In genomic region chr5:73149540-73149939, GRCh38 we compare ENCODE assay signal across 24 cellular contexts. TPM values are rescaled to one million over a fixed set of nuclear protein-coding genes. Genes with fewer than 3 reads are reported as not detected.
DNase-seq lines count a peak whose midpoint lies in the region; FAIRE-seq and TF ChIP-seq lines count a peak whose summit lies in the region.
"Had no signal": no experiment of that assay in that cellular context is flagged by ENCODE, and none has a peak within 500 bp of the region (broad histone marks: within the 10 kb centered on the region; RNA-seq: fewer than 3 reads in every experiment).

No MANE protein-coding gene starts in this region.

- H3K14ac ChIP-seq in mesenchymal stem cell (ENCODE audit: low read length in 2 of 2): no peak overlapping the region

- no peak overlapping the region for H3K23ac ChIP-seq in mesenchymal stem cell (ENCODE audit: low read length in 2 of 2)

- peaks cover 22 to 30% of the 10 kb centered on the region in 2 donors for H3K4me1 ChIP-seq in kidney (ENCODE audit: control insufficient read depth in 1 of 2, insufficient read depth in 1 of 2, low read depth in 1 of 2, low read length in 2 of 2)
- H3K4me1 ChIP-seq in mesenchymal stem cell (ENCODE audit: control insufficient read depth, insufficient read depth, low read depth, low read length): peaks cover 22% of the 10 kb centered on the region
- H3K4me1 ChIP-seq: BE2C, BLaER1 had no signal

- H4K8ac ChIP-seq in mesenchymal stem cell (ENCODE audit: low read length): no peak overlapping the region

- H3K9me3 ChIP-seq in SK-N-MC (ENCODE audit: low read depth, low read length): no peaks in the 10 kb centered on the region
- no peaks in the 10 kb centered on the region for H3K9me3 ChIP-seq in kidney (ENCODE audit: control insufficient read depth in 1 of 2, low read length in 2 of 2)
- H3K9me3 ChIP-seq in mesenchymal stem cell (ENCODE audit: control insufficient read depth, low read length): no peaks in the 10 kb centered on the region
- H3K9me3 ChIP-seq: BE2C, BLaER1 had no signal

- H3K4me3 ChIP-seq in SK-N-MC: no peak overlapping the region
- H3K4me3 ChIP-seq in kidney (ENCODE audit: low read length in 2 of 2): peak overlapping the region; percentile 65 to 73
- no peak overlapping the region for H3K4me3 ChIP-seq in mesenchymal stem cell (ENCODE audit: insufficient read depth in 1 of 2, low read depth in 1 of 2, low read length in 2 of 2)
- H3K4me3 ChIP-seq: BLaER1 had no signal

- DNase-seq in SK-N-MC (ENCODE audit: low read depth, low spot score) (no peak), kidney (no peak), mesenchymal stem cell (no peak), D721Med (ENCODE audit: insufficient read length, low spot score) (no peak)
- no peak for DNase-seq in activated CD8-positive, alpha-beta memory T cell treated with anti-CD3 and anti-CD28 coated beads, Interleukin-2, amount 50 U/mL, for 48 hours
- no peak for DNase-seq in NK-92 treated with Interleukin-12 subunit alpha and Interleukin-12 subunit beta, amount 100 ng/mL, for 24 hours (lab: John Stamatoyannopoulos, UW)
- DNase-seq: 8988T; ACHN; BE2C; C1 segment of cervical spinal cord; CD4-positive, alpha-beta memory T cell; CD4-positive, CD25-positive, alpha-beta regulatory T cell; CD8-positive, alpha-beta memory T cell; COR-L47; DMS79 treated with DMSO at 0.1 percent for 48 hours; GF-D8 had no signal

- peaks cover 0 to 4% of the 10 kb centered on the region in 2 experiments for H3K27me3 ChIP-seq in mesenchymal stem cell (ENCODE audit: control insufficient read depth in 1 of 2, insufficient read depth in 1 of 2, low read length in 2 of 2)

- H3K9ac ChIP-seq in SK-N-MC (ENCODE audit: insufficient read length) (no peak overlapping the region), kidney (ENCODE audit: low read length in 2 of 2) (peak overlapping the region in 1 of 2 donors; percentile 70), mesenchymal stem cell (ENCODE audit: low read length) (no peak overlapping the region)
- H3K9ac ChIP-seq: BLaER1 had no signal

- FAIRE-seq in kidney (lab: Jason Lieb, UNC) (no peak), D721Med (lab: Jason Lieb, UNC) (no peak)
- FAIRE-seq: A204.1, G401.6, GM12891, GM19239 had no signal

- no peak overlapping the region for H3K4me2 ChIP-seq in mesenchymal stem cell (ENCODE audit: low read length, poor library complexity, severe bottlenecking)
- H3K4me2 ChIP-seq: BLaER1 had no signal

- WGBS in mesenchymal stem cell: 56% methylated on average over 1 of the region's 3 CpGs

- H4K91ac ChIP-seq in mesenchymal stem cell (ENCODE audit: low read length): no peak overlapping the region

- intact Hi-C loops in kidney (cut with DNase I): no loop called here

- H2AFZ ChIP-seq in mesenchymal stem cell (ENCODE audit: low read depth, low read length): no peak overlapping the region

- TF ChIP-seq CTCF in kidney (IDR thresholded peaks at IDR 0.05; ENCODE audit: borderline replicate concordance, extremely low read depth, insufficient read depth) (no peak), D721Med (IDR thresholded peaks at IDR 0.05; ENCODE audit: insufficient read depth, missing control alignments) (no peak)

- no peak overlapping the region for H2BK15ac ChIP-seq in mesenchymal stem cell (ENCODE audit: low read depth, poor library complexity, severe bottlenecking)

- no peak overlapping the region for H3K4ac ChIP-seq in mesenchymal stem cell (ENCODE audit: low read depth in 1 of 2, low read length in 2 of 2)

- no peaks in the 10 kb centered on the region for H3K79me1 ChIP-seq in mesenchymal stem cell (replicated peaks; ENCODE audit: low read length, poor library complexity, severe bottlenecking)

- peak overlapping the region; percentile 74 for H2AK5ac ChIP-seq in mesenchymal stem cell (ENCODE audit: low read length, severe bottlenecking)

- H2BK12ac ChIP-seq in mesenchymal stem cell (ENCODE audit: low read length in 2 of 2): no peak overlapping the region

- H3K36me3 ChIP-seq in SK-N-MC (ENCODE audit: insufficient read depth, low read length) (no peaks in the 10 kb centered on the region), kidney (ENCODE audit: control insufficient read depth in 1 of 2, insufficient read depth in 2 of 2, low read length in 2 of 2) (peaks cover 0 to 5% of the 10 kb centered on the region in 2 donors), mesenchymal stem cell (ENCODE audit: control insufficient read depth in 1 of 2, insufficient read depth in 2 of 2, low read depth in 1 of 2, low read length in 2 of 2) (no peaks in the 10 kb centered on the region)
- H3K36me3 ChIP-seq: BE2C, BLaER1 had no signal

- no peak overlapping the region for H2BK5ac ChIP-seq in mesenchymal stem cell (ENCODE audit: low read depth, low read length, poor library complexity, severe bottlenecking)

- peak overlapping the region; percentile 76 for H3K27ac ChIP-seq in SK-N-MC
- peak overlapping the region in 1 of 2 donors; percentile 9 for H3K27ac ChIP-seq in kidney (ENCODE audit: low read depth in 2 of 2, low read length in 2 of 2)
- H3K27ac ChIP-seq in mesenchymal stem cell (ENCODE audit: low read length, poor library complexity, severe bottlenecking): no peak overlapping the region
- H3K27ac ChIP-seq: BLaER1 had no signal

- H3K18ac ChIP-seq in mesenchymal stem cell (ENCODE audit: low read depth in 1 of 2, low read length in 2 of 2): no peak overlapping the region

- no peak overlapping the region for H2BK120ac ChIP-seq in mesenchymal stem cell (ENCODE audit: low read depth, low read length)

RNA-seq across cellular contexts. Expression of gene TMEM174, which starts 23.5 kb away (rescaled TPM):
- total RNA-seq in kidney: 1.1 TPM
- 59.0 TPM for polyA plus RNA-seq in kidney (ENCODE audit: insufficient read depth, low read depth, low replicate concordance)
- polyA plus RNA-seq in mesenchymal stem cell (2013, experiment 1 of 2): not detected
- not detected for polyA plus RNA-seq in mesenchymal stem cell (2013, experiment 2 of 2)
- total RNA-seq: A673; CD4-positive, alpha-beta memory T cell; CD4-positive, CD25-positive, alpha-beta regulatory T cell; CD8-positive, alpha-beta memory T cell had no signal
- polyA plus RNA-seq: AG04450; CD14-positive monocyte; CD4-positive, alpha-beta memory T cell; CD4-positive, CD25-positive, alpha-beta regulatory T cell; CD8-positive, alpha-beta memory T cell had no signal

RNA-seq across cellular contexts. Expression of gene TMEM171, which starts 29.2 kb away (rescaled TPM):
- total RNA-seq in kidney: 15.4 TPM
- polyA plus RNA-seq in kidney (ENCODE audit: insufficient read depth, low read depth, low replicate concordance): 17.7 TPM
- 0.47 TPM for polyA plus RNA-seq in mesenchymal stem cell (2013, experiment 1 of 2)
- 0.56 TPM for polyA plus RNA-seq in mesenchymal stem cell (2013, experiment 2 of 2)
- total RNA-seq: CD4-positive, CD25-positive, alpha-beta regulatory T cell; CD8-positive, alpha-beta memory T cell had no signal
- polyA plus RNA-seq: CD14-positive monocyte; CD4-positive, CD25-positive, alpha-beta regulatory T cell had no signal

Comparison
In these comparisons a context has a peak if more than half of its experiments do, and no peak if none do; other contexts are left out.
1. H3K4me3 ChIP-seq: peak in kidney (2 of 2); none in SK-N-MC (single experiment) and mesenchymal stem cell (0 of 2).